In the genomic region with DNA sequence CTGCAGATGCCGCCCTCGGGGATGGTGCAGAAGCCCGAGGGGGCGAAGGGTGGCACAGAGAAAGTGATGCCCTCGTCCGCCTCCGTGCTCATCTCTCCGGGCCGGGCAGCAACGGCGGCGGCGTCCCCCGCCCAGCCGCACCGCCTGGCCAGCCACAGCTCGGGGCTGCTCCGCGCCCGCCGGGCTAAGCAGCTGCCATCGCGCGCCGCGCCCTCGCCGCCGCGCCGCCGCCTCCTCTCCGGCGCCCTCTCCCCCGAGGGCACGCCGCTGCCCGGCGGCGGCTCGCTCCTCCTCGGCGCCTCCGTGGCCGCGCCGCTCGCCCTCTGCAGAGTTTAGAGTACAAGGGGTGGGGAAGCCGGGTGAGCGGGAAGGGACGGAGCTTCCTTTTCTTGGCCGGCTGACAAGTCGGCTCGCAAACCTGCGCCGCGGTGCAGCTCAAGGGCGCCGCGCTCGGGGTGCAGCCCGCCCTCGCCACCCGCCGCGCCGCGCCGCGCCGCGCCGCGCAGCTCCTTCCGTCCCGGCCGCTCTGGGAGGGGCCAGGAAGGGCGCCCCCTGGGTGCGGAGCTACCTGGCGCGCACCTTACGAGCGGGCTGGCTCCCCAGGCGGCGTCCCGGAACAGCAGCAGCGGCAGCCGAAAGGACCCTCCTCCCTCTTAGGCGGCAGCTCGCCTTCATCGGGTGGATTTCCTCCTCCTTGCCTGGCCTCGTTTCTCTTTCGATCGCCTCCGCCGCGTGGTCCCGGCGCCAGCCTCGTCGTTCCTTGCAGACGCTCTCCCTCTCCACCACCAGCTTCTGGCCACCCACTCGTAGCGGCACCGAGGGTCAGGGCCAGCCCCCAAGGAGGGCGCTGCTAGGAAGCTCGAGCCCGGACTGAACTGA, we compare ENCODE assay signal across 1 cellular context.
TF ChIP-seq lines count a peak whose summit lies in the region.

A gene with protein sequence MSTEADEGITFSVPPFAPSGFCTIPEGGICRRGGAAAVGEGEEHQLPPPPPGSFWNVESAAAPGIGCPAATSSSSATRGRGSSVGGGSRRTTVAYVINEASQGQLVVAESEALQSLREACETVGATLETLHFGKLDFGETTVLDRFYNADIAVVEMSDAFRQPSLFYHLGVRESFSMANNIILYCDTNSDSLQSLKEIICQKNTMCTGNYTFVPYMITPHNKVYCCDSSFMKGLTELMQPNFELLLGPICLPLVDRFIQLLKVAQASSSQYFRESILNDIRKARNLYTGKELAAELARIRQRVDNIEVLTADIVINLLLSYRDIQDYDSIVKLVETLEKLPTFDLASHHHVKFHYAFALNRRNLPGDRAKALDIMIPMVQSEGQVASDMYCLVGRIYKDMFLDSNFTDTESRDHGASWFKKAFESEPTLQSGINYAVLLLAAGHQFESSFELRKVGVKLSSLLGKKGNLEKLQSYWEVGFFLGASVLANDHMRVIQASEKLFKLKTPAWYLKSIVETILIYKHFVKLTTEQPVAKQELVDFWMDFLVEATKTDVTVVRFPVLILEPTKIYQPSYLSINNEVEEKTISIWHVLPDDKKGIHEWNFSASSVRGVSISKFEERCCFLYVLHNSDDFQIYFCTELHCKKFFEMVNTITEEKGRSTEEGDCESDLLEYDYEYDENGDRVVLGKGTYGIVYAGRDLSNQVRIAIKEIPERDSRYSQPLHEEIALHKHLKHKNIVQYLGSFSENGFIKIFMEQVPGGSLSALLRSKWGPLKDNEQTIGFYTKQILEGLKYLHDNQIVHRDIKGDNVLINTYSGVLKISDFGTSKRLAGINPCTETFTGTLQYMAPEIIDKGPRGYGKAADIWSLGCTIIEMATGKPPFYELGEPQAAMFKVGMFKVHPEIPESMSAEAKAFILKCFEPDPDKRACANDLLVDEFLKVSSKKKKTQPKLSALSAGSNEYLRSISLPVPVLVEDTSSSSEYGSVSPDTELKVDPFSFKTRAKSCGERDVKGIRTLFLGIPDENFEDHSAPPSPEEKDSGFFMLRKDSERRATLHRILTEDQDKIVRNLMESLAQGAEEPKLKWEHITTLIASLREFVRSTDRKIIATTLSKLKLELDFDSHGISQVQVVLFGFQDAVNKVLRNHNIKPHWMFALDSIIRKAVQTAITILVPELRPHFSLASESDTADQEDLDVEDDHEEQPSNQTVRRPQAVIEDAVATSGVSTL (N-terminal part only) (minus strand): TSS at position 412 of the 879 bp plus-strand sequence. CDS start 320 bp downstream, at position 92.

TF ChIP-seq in H1, 55 proteins besides CTCF, POLR2A, EP300 and RAD21 (continued from another document):
- TF ChIP-seq SIN3A (conservative IDR thresholded peaks at IDR 0.05 in 1 of 2, IDR thresholded peaks at IDR 0.05 in 1 of 2; ENCODE audit: low read depth in 1 of 2, low read length in 2 of 2) (no peak), RXRA (IDR thresholded peaks at IDR 0.05; ENCODE audit: insufficient read depth, low read depth, low read length) (no peak), KDM4A (IDR thresholded peaks at IDR 0.05; ENCODE audit: low read depth, low read length, severe bottlenecking) (peak; percentile 98), ASH2L (IDR thresholded peaks at IDR 0.05; ENCODE audit: low read length) (no peak), TAF1 (IDR thresholded peaks at IDR 0.05; ENCODE audit: low read depth, low read length) (peak; percentile 34; the same call in 1 of the 2 replicates), BRCA1 (IDR thresholded peaks at IDR 0.05; ENCODE audit: low read depth, low read length) (no peak), SUZ12 (IDR thresholded peaks at IDR 0.05; ENCODE audit: low read length) (peak; percentile 53; the same call in 1 of the 2 replicates), CTBP2 (IDR thresholded peaks at IDR 0.05; ENCODE audit: borderline replicate concordance, insufficient read depth, insufficient read length, low read length) (peak; percentile 42), TBP (IDR thresholded peaks at IDR 0.05; ENCODE audit: low read depth, low read length) (no peak), RBBP5 (IDR thresholded peaks at IDR 0.05; ENCODE audit: borderline replicate concordance, low read depth, low read length) (peak; percentile 92)
- TF ChIP-seq, protein P1, sequence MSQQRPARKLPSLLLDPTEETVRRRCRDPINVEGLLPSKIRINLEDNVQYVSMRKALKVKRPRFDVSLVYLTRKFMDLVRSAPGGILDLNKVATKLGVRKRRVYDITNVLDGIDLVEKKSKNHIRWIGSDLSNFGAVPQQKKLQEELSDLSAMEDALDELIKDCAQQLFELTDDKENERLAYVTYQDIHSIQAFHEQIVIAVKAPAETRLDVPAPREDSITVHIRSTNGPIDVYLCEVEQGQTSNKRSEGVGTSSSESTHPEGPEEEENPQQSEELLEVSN (IDR thresholded peaks at IDR 0.05), result peak; percentile 88
- TF ChIP-seq, protein P2, sequence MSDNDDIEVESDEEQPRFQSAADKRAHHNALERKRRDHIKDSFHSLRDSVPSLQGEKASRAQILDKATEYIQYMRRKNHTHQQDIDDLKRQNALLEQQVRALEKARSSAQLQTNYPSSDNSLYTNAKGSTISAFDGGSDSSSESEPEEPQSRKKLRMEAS (IDR thresholded peaks at IDR 0.05), result peak; percentile 92
